In the genomic region with DNA sequence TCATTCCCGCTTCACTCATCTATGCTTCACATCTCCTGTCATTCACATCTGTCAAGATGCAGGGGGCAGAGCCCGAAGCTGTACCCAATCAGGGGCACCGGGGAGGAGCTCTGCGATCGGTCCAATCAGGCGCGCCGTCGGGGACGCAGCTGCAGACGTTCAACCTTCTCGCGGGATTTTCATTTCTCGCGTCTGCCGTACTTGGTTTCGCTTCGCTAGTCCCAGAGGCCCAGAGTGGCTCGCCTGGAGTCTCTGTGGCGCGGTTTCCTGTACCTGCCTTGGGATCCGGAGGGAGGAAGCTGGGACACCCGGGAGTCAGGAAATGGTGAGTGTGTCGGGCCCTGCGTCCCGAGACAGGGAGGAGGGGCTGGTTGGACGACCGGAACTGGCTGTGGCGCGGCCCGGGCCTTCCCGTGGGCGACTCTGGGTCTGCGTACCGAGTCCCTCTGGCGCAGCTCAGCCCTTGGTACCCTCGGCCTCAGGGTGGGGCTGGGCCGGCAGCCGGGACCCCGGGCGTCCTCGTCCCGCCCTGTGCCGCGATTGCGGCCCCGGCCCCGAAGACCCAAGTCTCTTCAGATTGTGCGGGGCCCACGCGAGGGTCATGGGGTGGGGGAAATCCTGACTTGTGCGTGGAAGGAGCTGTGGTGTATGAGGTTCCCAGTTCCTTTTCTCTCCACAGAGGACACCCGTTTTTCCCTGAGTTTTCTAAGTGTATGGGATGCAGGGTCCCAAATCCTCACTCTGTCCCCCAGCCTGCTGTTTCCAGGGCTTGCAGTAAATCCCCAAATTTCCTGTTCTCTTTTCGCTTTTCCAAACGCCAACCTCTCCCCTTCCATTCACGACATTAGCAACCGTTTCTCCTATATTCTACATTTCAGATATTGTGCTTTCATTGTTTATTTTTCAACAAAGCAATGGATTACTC, we compare ENCODE assay signal across 8 cellular contexts. TPM values are rescaled to one million over a fixed set of nuclear protein-coding genes. Genes with fewer than 3 reads are reported as not detected.
DNase-seq lines count a peak whose midpoint lies in the region; ATAC-seq and TF ChIP-seq lines count a peak whose summit lies in the region.

Gene ZNF136 (plus strand): TSS at position 215 of the 925 bp plus-strand sequence. CDS start 108 bp downstream, at position 323.

- peaks cover 20 to 40% (median 27%) of the 10 kb centered on the region in 10 experiments for H3K4me1 ChIP-seq in BLaER1 treated with 17β-estradiol and CSF1 and Interleukin-3, amounts not matched to agents 10 nM and 100 nM
- H3K4me1 ChIP-seq in left lung = peaks cover 10 to 33% of the 10 kb centered on the region in 2 donors

- DNase-seq in NCI-H526 treated with DMSO at 0.1 percent for 48 hours (lab: John Stamatoyannopoulos, UW) (peak; percentile 77), dedifferentiated amniotic fluid mesenchymal stem cell (ENCODE audit: extremely low spot score) (peak; percentile 99), left lung (peak; percentile 95 to 97)
- DNase-seq in activated CD4-positive, alpha-beta T cell treated with anti-CD3 and anti-CD28 coated beads, Interleukin-2, amount 10 ng/mL, durations not matched to agents 7 days and 5 days = peak; percentile 97
- peak; percentile 90 for DNase-seq in stimulated activated CD4-positive, alpha-beta T cell treated with anti-CD3 and anti-CD28 coated beads, Interleukin-2, amount 100 ng/mL, for 4 hours (ENCODE audit: low read depth)

- no peaks in the 10 kb centered on the region for H3K27me3 ChIP-seq in BLaER1 treated with 17β-estradiol and CSF1 and Interleukin-3, amounts not matched to agents 10 nM and 100 nM
- H3K27me3 ChIP-seq in left lung = no peaks in the 10 kb centered on the region

- H3K27me3 Mint-ChIP-seq in activated CD4-positive, alpha-beta T cell treated with anti-CD3 and anti-CD28 coated beads, Interleukin-2, amount 10 ng/mL, durations not matched to agents 7 days and 5 days = no peaks in the 10 kb centered on the region

- H3K27ac ChIP-seq in BLaER1 treated with 17β-estradiol and CSF1 and Interleukin-3, amounts not matched to agents 10 nM and 100 nM = peak within 1 kb of the TSS; percentile 94 to 98 (median 96)
- H3K27ac ChIP-seq in left lung = peak within 1 kb of the TSS; percentile 90 to 92

- CTCF ChIA-PET in activated CD4-positive, alpha-beta T cell treated with anti-CD3 and anti-CD28 coated beads, Interleukin-2, amount 10 ng/mL, durations not matched to agents 7 days and 5 days (lab: Charles Lee) = interaction anchor here (0.6 to 1.7 kb wide), 5 partner anchors 22 to 603 kb away, joined by 3 to 5 read pairs (median 4); partner anchors contain the start of gene ZNF20

- ATAC-seq in GM19351 (IDR thresholded peaks at IDR 0.05; ENCODE audit: unreplicated experiment) = peak; percentile 97
- ATAC-seq in HG03520 (IDR thresholded peaks at IDR 0.05; ENCODE audit: unreplicated experiment) = peak; percentile 88
- ATAC-seq in left lung = peak; percentile 99

- POLR2A ChIA-PET in activated CD4-positive, alpha-beta T cell treated with anti-CD3 and anti-CD28 coated beads, Interleukin-2, amount 10 ng/mL, durations not matched to agents 7 days and 5 days (lab: Charles Lee) = interaction anchor here (0.7 to 1.0 kb wide), 3 partner anchors 14 to 365 kb away, joined by 3 to 4 read pairs (median 4); partner anchors contain the start of gene ZNF491

- peaks cover 18 to 40% (median 31%) of the 10 kb centered on the region in 11 experiments for H3K36me3 ChIP-seq in BLaER1 treated with 17β-estradiol and CSF1 and Interleukin-3, amounts not matched to agents 10 nM and 100 nM
- peaks cover 0 to 2% of the 10 kb centered on the region in 2 donors for H3K36me3 ChIP-seq in left lung

- no peak for TF ChIP-seq CTCF in left lung (IDR thresholded peaks at IDR 0.05)

- peaks cover 2% of the 10 kb centered on the region for H3K9me3 Mint-ChIP-seq in activated CD4-positive, alpha-beta T cell treated with anti-CD3 and anti-CD28 coated beads, Interleukin-2, amount 10 ng/mL, durations not matched to agents 7 days and 5 days

- intact Hi-C loops in left lung (cut with DNase I) = no loop called here

- H3K4me3 ChIP-seq in BLaER1 treated with 17β-estradiol and CSF1 and Interleukin-3, amounts not matched to agents 10 nM and 100 nM = peak within 1 kb of the TSS; percentile 82 to 99 (median 91)
- H3K4me3 ChIP-seq in left lung = peak within 1 kb of the TSS; percentile 57 to 81

- peaks cover 0 to 41% (median 22%) of the 10 kb centered on the region in 11 experiments; a peak in 14 of 22 replicates for H4K20me1 ChIP-seq in BLaER1 treated with 17β-estradiol and CSF1 and Interleukin-3, amounts not matched to agents 10 nM and 100 nM

- peak within 1 kb of the TSS; percentile 85 to 96 (median 91) for H3K4me2 ChIP-seq in BLaER1 treated with 17β-estradiol and CSF1 and Interleukin-3, amounts not matched to agents 10 nM and 100 nM

- H3K27ac Mint-ChIP-seq in activated CD4-positive, alpha-beta T cell treated with anti-CD3 and anti-CD28 coated beads, Interleukin-2, amount 10 ng/mL, durations not matched to agents 7 days and 5 days = peak within 1 kb of the TSS; percentile 97

- peaks cover 30% of the 10 kb centered on the region for H3K36me3 Mint-ChIP-seq in activated CD4-positive, alpha-beta T cell treated with anti-CD3 and anti-CD28 coated beads, Interleukin-2, amount 10 ng/mL, durations not matched to agents 7 days and 5 days (ENCODE audit: low read depth)

- H3K9ac ChIP-seq in BLaER1 treated with 17β-estradiol and CSF1 and Interleukin-3, amounts not matched to agents 10 nM and 100 nM = peak within 1 kb of the TSS; percentile 93 to 99 (median 97)

- H3K4me3 Mint-ChIP-seq in activated CD4-positive, alpha-beta T cell treated with anti-CD3 and anti-CD28 coated beads, Interleukin-2, amount 10 ng/mL, durations not matched to agents 7 days and 5 days = peak within 1 kb of the TSS; percentile 93

- peaks cover under 1 to 46% (median 9%) of the 10 kb centered on the region in 11 experiments; a peak in 20 of 22 replicates for H3K9me3 ChIP-seq in BLaER1 treated with 17β-estradiol and CSF1 and Interleukin-3, amounts not matched to agents 10 nM and 100 nM (replicated peaks in 1 of 11)
- H3K9me3 ChIP-seq in left lung = no peaks in the 10 kb centered on the region

- peaks cover 44% of the 10 kb centered on the region for H3K4me1 Mint-ChIP-seq in activated CD4-positive, alpha-beta T cell treated with anti-CD3 and anti-CD28 coated beads, Interleukin-2, amount 10 ng/mL, durations not matched to agents 7 days and 5 days

RNA-seq across cellular contexts. Expression of gene ZNF136, which starts in this region (rescaled TPM):
- total RNA-seq in activated CD4-positive, alpha-beta T cell treated with anti-CD3 and anti-CD28 coated beads, Interleukin-2, amount 10 ng/mL, durations not matched to agents 7 days and 5 days = 10 to 100 TPM; 14.5 to 17.4 TPM
- total RNA-seq in left lung = 1 to 10 TPM; 8.9 to 9.6 TPM

Comparison
In these comparisons a context has a peak if more than half of its experiments do, and no peak if none do; other contexts are left out.
1. Peak in every context shown above with its lines: DNase-seq, ATAC-seq, H3K4me3 ChIP-seq and H3K27ac ChIP-seq.